Comparison of ENCODE assay signal across 17 cellular contexts in the genomic region with DNA sequence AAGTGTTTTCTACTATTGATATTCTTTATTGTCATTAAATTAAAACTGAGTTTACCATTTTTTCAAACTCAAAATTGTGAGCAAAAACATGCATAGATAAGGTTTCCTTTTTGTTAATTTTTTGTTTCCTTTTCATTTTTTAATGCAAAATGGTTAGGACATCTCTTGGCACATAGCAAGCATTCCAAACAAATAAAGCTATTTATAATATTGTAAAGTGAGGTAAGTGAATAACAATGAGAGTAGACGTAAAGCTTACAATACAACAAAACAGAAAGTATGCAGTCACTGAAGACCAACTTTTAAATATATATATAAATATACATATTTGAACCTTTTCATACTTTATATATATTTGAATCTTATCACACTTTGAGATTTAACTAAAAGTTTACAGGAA.
DNase-seq lines count a peak whose midpoint lies in the region; ATAC-seq and TF ChIP-seq lines count a peak whose summit lies in the region.
"Had no signal": no experiment of that assay in that cellular context is flagged by ENCODE, and none has a peak within 500 bp of the region (broad histone marks: within the 10 kb centered on the region; RNA-seq: fewer than 3 reads in every experiment).

No MANE protein-coding gene starts in this region.

- DNase-seq in H9 (no peak), choroid plexus epithelial cell (ENCODE audit: low read depth) (peak; percentile 51), NCI-H1048 (lab: John Stamatoyannopoulos, UW) (no peak), mesenchymal stem cell (no peak), WTC11 (ENCODE audit: low spot score) (no peak)
- DNase-seq in stimulated activated CD4-positive, alpha-beta T cell treated with anti-CD3 and anti-CD28 coated beads, Interleukin-2, amount 100 ng/mL, for 24 hours: no peak
- DNase-seq: CD8-positive, alpha-beta T cell; COR-L47; DMS153; DMS79 treated with DMSO at 0.1 percent for 48 hours; EL; GDM1; GM23248 had no signal

- no peak overlapping the region for H3K4me2 ChIP-seq in H9 (ENCODE audit: insufficient read depth, insufficient read length, low read length)
- H3K4me2 ChIP-seq in mesenchymal stem cell (ENCODE audit: low read length, poor library complexity, severe bottlenecking): no peak overlapping the region

- no peak overlapping the region for H2AK5ac ChIP-seq in H9 (ENCODE audit: insufficient read length, low read length)
- H2AK5ac ChIP-seq in mesenchymal stem cell (ENCODE audit: low read length, severe bottlenecking): no peak overlapping the region

- WGBS in H9 (ENCODE audit: extremely low coverage, insufficient read length, low lambda C conversion rate): no CpG with 5 or more reads among the region's 1 CpG
- no CpG with 5 or more reads among the region's 1 CpG for WGBS in mesenchymal stem cell

- H3K18ac ChIP-seq in H9 (ENCODE audit: insufficient read length, low read depth, low read length) (no peak overlapping the region), mesenchymal stem cell (ENCODE audit: low read depth in 1 of 2, low read length in 2 of 2) (no peak overlapping the region)

- POLR2A ChIA-PET in WTC11 (lab: Charles Lee): interaction anchor here (0.6 kb wide), 1 partner anchor 33 kb away, joined by 4 read pairs; no protein-coding TSS in a partner anchor

- no peak overlapping the region for H3K56ac ChIP-seq in H9 (ENCODE audit: insufficient read length, low read depth, low read length)

- H3K4ac ChIP-seq in H9 (ENCODE audit: low read depth, low read length) (no peak overlapping the region), mesenchymal stem cell (ENCODE audit: low read depth in 1 of 2, low read length in 2 of 2) (no peak overlapping the region)

- H3K27me3 ChIP-seq in H9 (ENCODE audit: insufficient read depth, low read length): no peaks in the 10 kb centered on the region
- no peaks in the 10 kb centered on the region for H3K27me3 ChIP-seq in iPS-20b (ENCODE audit: insufficient read depth, low read length)
- no peaks in the 10 kb centered on the region for H3K27me3 ChIP-seq in mesenchymal stem cell (ENCODE audit: control insufficient read depth in 1 of 2, insufficient read depth in 1 of 2, low read length in 2 of 2)

- peaks cover 9% of the 10 kb centered on the region; the same call in 1 of the 2 replicates for H3K4me1 ChIP-seq in H9 (ENCODE audit: insufficient read depth, low read length)
- peaks cover 53% of the 10 kb centered on the region; the same call in 1 of the 2 replicates for H3K4me1 ChIP-seq in iPS-20b (ENCODE audit: insufficient read depth, low read length)
- H3K4me1 ChIP-seq in mesenchymal stem cell (ENCODE audit: control insufficient read depth, insufficient read depth, low read depth, low read length): no peaks in the 10 kb centered on the region

- H3K14ac ChIP-seq in H9 (ENCODE audit: insufficient read depth, low read length) (no peak overlapping the region), mesenchymal stem cell (ENCODE audit: low read length in 2 of 2) (no peak overlapping the region)

- H3K27ac ChIP-seq in H9 (ENCODE audit: insufficient read length, low read depth, low read length) (no peak overlapping the region), iPS-20b (ENCODE audit: low read length) (peak overlapping the region; percentile 84), mesenchymal stem cell (ENCODE audit: low read length, poor library complexity, severe bottlenecking) (no peak overlapping the region)
- H3K27ac ChIP-seq: GM23248 had no signal

- no peak overlapping the region for H4K5ac ChIP-seq in H9 (ENCODE audit: insufficient read length, low read depth, low read length)

- no peaks in the 10 kb centered on the region for H3K27me3 Mint-ChIP-seq in H9 (ENCODE audit: low read depth)
- H3K27me3 Mint-ChIP-seq in WTC11 (ENCODE audit: low read depth): no peaks in the 10 kb centered on the region

- no peaks in the 10 kb centered on the region for H3K9me3 ChIP-seq in H9 (ENCODE audit: control insufficient read depth, low read depth, low read length)
- H3K9me3 ChIP-seq in iPS-20b (ENCODE audit: insufficient read depth, low read depth, low read length): peaks cover 6% of the 10 kb centered on the region
- H3K9me3 ChIP-seq in mesenchymal stem cell (ENCODE audit: control insufficient read depth, low read length): no peaks in the 10 kb centered on the region
- H3K9me3 ChIP-seq: HAP-1 had no signal

- H2BK15ac ChIP-seq in H9 (ENCODE audit: low read depth, low read length): no peak overlapping the region
- no peak overlapping the region for H2BK15ac ChIP-seq in mesenchymal stem cell (ENCODE audit: low read depth, poor library complexity, severe bottlenecking)

- no peaks in the 10 kb centered on the region for H4K20me1 ChIP-seq in H9 (ENCODE audit: control insufficient read depth, insufficient read depth, insufficient read length)

- H2AFZ ChIP-seq in H9 (ENCODE audit: low read length) (no peak overlapping the region), mesenchymal stem cell (ENCODE audit: low read depth, low read length) (no peak overlapping the region)
- H2AFZ ChIP-seq: GM23248 had no signal

- H3K79me2 ChIP-seq in H9 (ENCODE audit: insufficient read depth, low read length): no peaks in the 10 kb centered on the region

- TF ChIP-seq CTCF in H9 (conservative IDR thresholded peaks at IDR 0.05) (no peak), choroid plexus epithelial cell (conservative IDR thresholded peaks at IDR 0.05; ENCODE audit: low read depth, low read length) (no peak), WTC11 (IDR thresholded peaks at IDR 0.05) (no peak)

- H4K91ac ChIP-seq in H9 (ENCODE audit: insufficient read length, low read depth, low read length) (no peak overlapping the region), mesenchymal stem cell (ENCODE audit: low read length) (no peak overlapping the region)

- H2BK12ac ChIP-seq in H9 (ENCODE audit: insufficient read length, low read depth, low read length) (no peak overlapping the region), mesenchymal stem cell (ENCODE audit: low read length in 2 of 2) (no peak overlapping the region)

- no peaks in the 10 kb centered on the region for H3K23me2 ChIP-seq in H9 (ENCODE audit: insufficient read length, low read depth, low read length, poor library complexity, severe bottlenecking)

- CTCF ChIA-PET in WTC11 (lab: Charles Lee): no interaction called here

- H4K8ac ChIP-seq in H9 (replicated peaks; ENCODE audit: insufficient read length, low read depth, low read length) (no peak overlapping the region), mesenchymal stem cell (ENCODE audit: low read length) (no peak overlapping the region)

- H3K36me3 ChIP-seq in iPS-20b (ENCODE audit: insufficient read depth, low read depth, low read length) (no peaks in the 10 kb centered on the region), mesenchymal stem cell (ENCODE audit: control insufficient read depth in 1 of 2, insufficient read depth in 2 of 2, low read depth in 1 of 2, low read length in 2 of 2) (no peaks in the 10 kb centered on the region)
- H3K36me3 ChIP-seq: HAP-1 had no signal

- no peak overlapping the region for H3K23ac ChIP-seq in H9 (ENCODE audit: insufficient read length, low read depth, low read length)
- no peak overlapping the region for H3K23ac ChIP-seq in mesenchymal stem cell (ENCODE audit: low read length in 2 of 2)

- H2BK20ac ChIP-seq in H9 (ENCODE audit: low read depth, low read length, poor library complexity, severe bottlenecking): no peak overlapping the region

- H2BK5ac ChIP-seq in H9 (ENCODE audit: insufficient read length, low read length): no peak overlapping the region
- H2BK5ac ChIP-seq in mesenchymal stem cell (ENCODE audit: low read depth, low read length, poor library complexity, severe bottlenecking): no peak overlapping the region

- H3K79me1 ChIP-seq in H9 (ENCODE audit: insufficient read depth, low read depth, low read length, poor library complexity, severe bottlenecking) (no peaks in the 10 kb centered on the region), mesenchymal stem cell (replicated peaks; ENCODE audit: low read length, poor library complexity, severe bottlenecking) (no peaks in the 10 kb centered on the region)

- H3K4me3 Mint-ChIP-seq in H9: no peak overlapping the region
- H3K4me3 Mint-ChIP-seq in WTC11: no peak overlapping the region
- H3K4me3 Mint-ChIP-seq: CD14-positive monocyte; CD8-positive, alpha-beta T cell had no signal

- H3K9me3 Mint-ChIP-seq in H9: peaks cover 12 to 21% of the 10 kb centered on the region in 2 experiments
- peaks cover 26% of the 10 kb centered on the region for H3K9me3 Mint-ChIP-seq in WTC11
- H3K9me3 Mint-ChIP-seq: CD8-positive, alpha-beta T cell had no signal

- H3K4me1 Mint-ChIP-seq in H9 (peaks cover 66 to 71% of the 10 kb centered on the region in 2 experiments), WTC11 (peaks cover 68% of the 10 kb centered on the region)

- H2BK120ac ChIP-seq in H9 (ENCODE audit: low read depth, low read length, poor library complexity, severe bottlenecking): no peak overlapping the region
- no peak overlapping the region for H2BK120ac ChIP-seq in mesenchymal stem cell (ENCODE audit: low read depth, low read length)

- H3K27ac Mint-ChIP-seq in H9 (peak overlapping the region in 2 of 3 experiments; percentile 57 to 84; a peak in 4 of 7 replicates), WTC11 (no peak overlapping the region)
- H3K27ac Mint-ChIP-seq: CD14-positive monocyte; CD8-positive, alpha-beta T cell had no signal

- H3K9ac ChIP-seq in H9 (ENCODE audit: extremely low read depth, insufficient read length, low read length) (no peak overlapping the region), iPS-20b (ENCODE audit: low read depth, low read length) (peak overlapping the region; percentile 52; the same call in 1 of the 2 replicates), mesenchymal stem cell (ENCODE audit: low read length) (no peak overlapping the region)
- H3K9ac ChIP-seq: GM23248 had no signal

- no peak overlapping the region for H3K4me3 ChIP-seq in choroid plexus epithelial cell (ENCODE audit: low read depth, low read length)
- no peak overlapping the region for H3K4me3 ChIP-seq in iPS-20b (ENCODE audit: low read length)
- no peak overlapping the region for H3K4me3 ChIP-seq in mesenchymal stem cell (ENCODE audit: insufficient read depth in 1 of 2, low read depth in 1 of 2, low read length in 2 of 2)
- H3K4me3 ChIP-seq: GM23248, HAP-1, K562 had no signal

- H3T11ph ChIP-seq in H9 (ENCODE audit: low read length): no peak overlapping the region

- ATAC-seq in WTC11: no peak
- ATAC-seq: CD8-positive, alpha-beta T cell; K562 had no signal

- H3K36me3 Mint-ChIP-seq in H9 (ENCODE audit: insufficient read depth in 1 of 3, low read depth in 3 of 3): peaks cover 19 to 29% (median 28%) of the 10 kb centered on the region in 3 experiments
- H3K36me3 Mint-ChIP-seq in WTC11: peaks cover 29% of the 10 kb centered on the region
- H3K36me3 Mint-ChIP-seq: CD14-positive monocyte; CD8-positive, alpha-beta T cell had no signal

TF ChIP-seq in WTC11, 78 proteins besides CTCF, POLR2A, EP300 and RAD21:
- no peak for TF ChIP-seq RORB (CRISPR knock-in tag; IDR thresholded peaks at IDR 0.05)
